1 cellular context compared by ENCODE assay signal in genomic region chr16:9139965-9140364, GRCh38.
TF ChIP-seq lines count a peak whose summit lies in the region.

No MANE protein-coding gene starts in this region.

TF ChIP-seq in H1, 55 proteins besides CTCF, POLR2A, EP300 and RAD21 (continued from another document):
- TF ChIP-seq CHD7 (IDR thresholded peaks at IDR 0.05; ENCODE audit: insufficient replicate concordance, low read length) (no peak), RBBP5 (IDR thresholded peaks at IDR 0.05; ENCODE audit: borderline replicate concordance, low read depth, low read length) (no peak), KDM1A (IDR thresholded peaks at IDR 0.05; ENCODE audit: borderline replicate concordance, low read length) (peak; percentile 79; the same call in 1 of the 2 replicates), E2F6 (IDR thresholded peaks at IDR 0.05) (peak; percentile 76), NRF1 (IDR thresholded peaks at IDR 0.05; ENCODE audit: low read depth, low read length) (no peak), SIN3A (conservative IDR thresholded peaks at IDR 0.05 in 1 of 2, IDR thresholded peaks at IDR 0.05 in 1 of 2; ENCODE audit: low read depth in 1 of 2, low read length in 2 of 2) (no peak), POLR2AphosphoS5 (IDR thresholded peaks at IDR 0.05; ENCODE audit: low read depth, low read length) (no peak), ATF2 (IDR thresholded peaks at IDR 0.05; ENCODE audit: low read length) (no peak), JUND (IDR thresholded peaks at IDR 0.05; ENCODE audit: low read length) (no peak), SP4 (IDR thresholded peaks at IDR 0.05; ENCODE audit: low read length) (no peak), CHD2 (IDR thresholded peaks at IDR 0.05; ENCODE audit: low read length) (no peak), MAFK (IDR thresholded peaks at IDR 0.05; ENCODE audit: low read depth, low read length) (no peak), ASH2L (IDR thresholded peaks at IDR 0.05; ENCODE audit: low read length) (no peak), JUN (IDR thresholded peaks at IDR 0.05; ENCODE audit: low read depth, low read length) (no peak), BCL11A (IDR thresholded peaks at IDR 0.05; ENCODE audit: low read depth in 2 of 2, low read length in 2 of 2) (no peak), CEBPB (IDR thresholded peaks at IDR 0.05; ENCODE audit: low read depth, low read length) (no peak), GTF2F1 (IDR thresholded peaks at IDR 0.05; ENCODE audit: borderline replicate concordance, low read depth, low read length) (no peak), RNF2 (IDR thresholded peaks at IDR 0.05; ENCODE audit: borderline replicate concordance, low read depth, low read length, missing control alignments, poor library complexity, severe bottlenecking) (no peak), SP2 (IDR thresholded peaks at IDR 0.05; ENCODE audit: low read length) (no peak), YY1 (IDR thresholded peaks at IDR 0.05; ENCODE audit: low read depth, low read length) (peak; percentile 91), KDM5A (IDR thresholded peaks at IDR 0.05; ENCODE audit: low read length) (no peak), USF2 (IDR thresholded peaks at IDR 0.05; ENCODE audit: low read length) (peak; percentile 95), PHF8 (conservative IDR thresholded peaks at IDR 0.05; ENCODE audit: low read depth, low read length) (no peak), TBP (IDR thresholded peaks at IDR 0.05; ENCODE audit: low read depth, low read length) (no peak), SP1 (IDR thresholded peaks at IDR 0.05; ENCODE audit: low read depth, low read length) (0 out of 2 replicates have a peak, but pooled peaks have one; percentile 62), TEAD4 (IDR thresholded peaks at IDR 0.05; ENCODE audit: low read depth, low read length) (peak; percentile 42; the same call in 1 of the 2 replicates), CBX5 (IDR thresholded peaks at IDR 0.05; ENCODE audit: low read depth, low read length) (no peak), HDAC2 (IDR thresholded peaks at IDR 0.05; ENCODE audit: borderline replicate concordance in 1 of 2, low read depth in 2 of 2, low read length in 2 of 2) (no peak), SIRT6 (IDR thresholded peaks at IDR 0.05; ENCODE audit: low read length) (no peak), CTBP2 (IDR thresholded peaks at IDR 0.05; ENCODE audit: borderline replicate concordance, insufficient read depth, insufficient read length, low read length) (no peak), BRCA1 (IDR thresholded peaks at IDR 0.05; ENCODE audit: low read depth, low read length) (no peak), CHD1 (IDR thresholded peaks at IDR 0.05; ENCODE audit: low read depth, low read length) (no peak), CREB1 (IDR thresholded peaks at IDR 0.05) (peak; percentile 19; the same call in 1 of the 2 replicates), TCF12 (IDR thresholded peaks at IDR 0.05; ENCODE audit: low read depth, low read length) (peak; percentile 27; the same call in 1 of the 2 replicates), ZNF274 (IDR thresholded peaks at IDR 0.05; ENCODE audit: borderline replicate concordance, extremely low read depth, low read length) (no peak), EGR1 (IDR thresholded peaks at IDR 0.05; ENCODE audit: borderline replicate concordance, low read depth, low read length) (no peak), SIX5 (IDR thresholded peaks at IDR 0.05; ENCODE audit: low read depth, low read length) (peak; percentile 72)
TF ChIP-seq in H1: peak in this region for 11.
